In genomic region chr20:19652591-19653026, GRCh38 we compare ENCODE assay signal across 20 cellular contexts.
A peak's percentile ranks its signal among the peaks of the same experiment; 100 is the strongest.
DNase-seq lines count a peak whose midpoint lies in the region; ATAC-seq and TF ChIP-seq lines count a peak whose summit lies in the region.
"Had no signal": no experiment of that assay in that cellular context is flagged by ENCODE, and none has a peak within 500 bp of the region (broad histone marks: within the 10 kb centered on the region; RNA-seq: fewer than 3 reads in every experiment).

No MANE protein-coding gene starts in this region.

- H3K4me1 ChIP-seq in BLaER1: peaks cover 18% of the 10 kb centered on the region
- H3K4me1 ChIP-seq: sigmoid colon had no signal

- H3K27me3 Mint-ChIP-seq in activated B cell treated with CpG ODN at 0.5 μM for 24 hours: peaks cover 5% of the 10 kb centered on the region
- H3K27me3 Mint-ChIP-seq: activated naive CD8-positive, alpha-beta T cell had no signal

- H3K9me3 ChIP-seq in BLaER1: no peaks in the 10 kb centered on the region
- H3K9me3 ChIP-seq: sigmoid colon had no signal

- no peaks in the 10 kb centered on the region for H3K36me3 Mint-ChIP-seq in activated B cell treated with CpG ODN at 0.5 μM for 24 hours (ENCODE audit: low read depth)
- H3K36me3 Mint-ChIP-seq: activated naive CD8-positive, alpha-beta T cell had no signal

- H3K27me3 ChIP-seq in BLaER1: no peaks in the 10 kb centered on the region
- H3K27me3 ChIP-seq: sigmoid colon had no signal

- H3K4me3 Mint-ChIP-seq in activated B cell treated with CpG ODN at 0.5 μM for 24 hours: no peak overlapping the region
- H3K4me3 Mint-ChIP-seq: activated CD4-positive, alpha-beta T cell treated with anti-CD3 and anti-CD28 coated beads for 36 hours; activated naive CD8-positive, alpha-beta T cell; activated T-cell treated with anti-CD3 and anti-CD28 coated beads, Interleukin-2, amount 50 U/mL, for 72 hours; effector memory CD8-positive, alpha-beta T cell; GM23338; nephron had no signal

- POLR2A ChIA-PET in activated B cell treated with CpG ODN at 0.5 μM for 24 hours (lab: Charles Lee): no interaction called here

- H3K9me3 Mint-ChIP-seq in activated B cell treated with CpG ODN at 0.5 μM for 24 hours: peaks cover 6% of the 10 kb centered on the region
- H3K9me3 Mint-ChIP-seq: effector memory CD8-positive, alpha-beta T cell; GM23338 had no signal

- peaks cover 19% of the 10 kb centered on the region for H3K4me1 Mint-ChIP-seq in activated B cell treated with CpG ODN at 0.5 μM for 24 hours
- H3K4me1 Mint-ChIP-seq: activated CD4-positive, alpha-beta T cell treated with anti-CD3 and anti-CD28 coated beads for 36 hours had no signal

- no peak overlapping the region for H3K9ac ChIP-seq in BLaER1

- no peak overlapping the region for H3K27ac ChIP-seq in BLaER1
- H3K27ac ChIP-seq: sigmoid colon had no signal

- H4K20me1 ChIP-seq in BLaER1: no peaks in the 10 kb centered on the region

- H3K27ac Mint-ChIP-seq in activated B cell treated with CpG ODN at 0.5 μM for 24 hours: peak overlapping the region; percentile 6
- H3K27ac Mint-ChIP-seq: activated CD4-positive, alpha-beta T cell treated with anti-CD3 and anti-CD28 coated beads for 36 hours; activated naive CD8-positive, alpha-beta T cell; activated T-cell treated with anti-CD3 and anti-CD28 coated beads, Interleukin-2, amount 50 U/mL, for 72 hours; effector memory CD8-positive, alpha-beta T cell; GM23338; nephron had no signal

- no peak for DNase-seq in activated B cell treated with CpG ODN at 0.5 μM for 24 hours
- DNase-seq in GF-D8 (lab: John Stamatoyannopoulos, UW): no peak
- no peak for DNase-seq in activated CD4-positive, alpha-beta T cell treated with anti-CD3 and anti-CD28 coated beads, Interleukin-2, amount 50 U/mL, for 4 hours
- no peak for DNase-seq in C1 segment of cervical spinal cord (lab: John Stamatoyannopoulos, UW)
- DNase-seq: activated CD4-positive, alpha-beta T cell treated with anti-CD3 and anti-CD28 coated beads for 36 hours; activated T-cell treated with anti-CD3 and anti-CD28 coated beads, Interleukin-2, amount 50 U/mL, for 72 hours; Calu3; effector memory CD8-positive, alpha-beta T cell; left cardiac atrium; NCI-H1694; NCI-H2171 treated with DMSO at 0.1 percent for 48 hours; sigmoid colon; SW 1271 had no signal

- peak overlapping the region; percentile 64 for H3K4me2 ChIP-seq in BLaER1
- H3K4me2 ChIP-seq: GM23338 had no signal

- TF ChIP-seq CTCF in activated B cell treated with CpG ODN at 0.5 μM for 24 hours (IDR thresholded peaks at IDR 0.05): no peak

- H3K36me3 ChIP-seq in BLaER1: no peaks in the 10 kb centered on the region
- H3K36me3 ChIP-seq: sigmoid colon had no signal

- ATAC-seq in GM19452 (IDR thresholded peaks at IDR 0.05; ENCODE audit: unreplicated experiment) (peak; percentile 73), HG02840 (IDR thresholded peaks at IDR 0.05; ENCODE audit: low FRiP score, unreplicated experiment) (peak; percentile 54), activated B cell treated with CpG ODN at 0.5 μM for 24 hours (ENCODE audit: low read depth) (peak; percentile 47), GM19351 (IDR thresholded peaks at IDR 0.05; ENCODE audit: unreplicated experiment) (no peak)
- ATAC-seq: activated CD4-positive, alpha-beta T cell treated with anti-CD3 and anti-CD28 coated beads for 36 hours; activated T-cell treated with anti-CD3 and anti-CD28 coated beads, Interleukin-2, amount 50 U/mL, for 72 hours; effector memory CD8-positive, alpha-beta T cell; GM23338; left cardiac atrium had no signal

- intact Hi-C loops in activated B cell treated with CpG ODN at 0.5 μM for 24 hours (cut with micrococcal nuclease): loop anchor here (10.0 kb wide), 1 partner anchor 928 kb away; no protein-coding TSS in a partner anchor

- CTCF ChIA-PET in activated B cell treated with CpG ODN at 0.5 μM for 24 hours (lab: Charles Lee): no interaction called here

- H3K4me3 ChIP-seq in BLaER1: no peak overlapping the region
- H3K4me3 ChIP-seq: GM23338, sigmoid colon had no signal
